In genomic region chr9:98351370-98351769, GRCh38 we compare ENCODE assay signal across 8 cellular contexts.
"Had no signal": no experiment of that assay in that cellular context is flagged by ENCODE, and none has a peak within 500 bp of the region (broad histone marks: within the 10 kb centered on the region; RNA-seq: fewer than 3 reads in every experiment).

No MANE protein-coding gene starts in this region.

- ATAC-seq: GM12878 had no signal

- H3K4me3 ChIP-seq: GM12878 had no signal

- FAIRE-seq: G401.6, GM12878, GM12891, GM12892, GM18507, GM19239 had no signal

- DNase-seq: GDM1, GF-D8 had no signal
